8 cellular contexts compared by ENCODE assay signal in the genomic region with DNA sequence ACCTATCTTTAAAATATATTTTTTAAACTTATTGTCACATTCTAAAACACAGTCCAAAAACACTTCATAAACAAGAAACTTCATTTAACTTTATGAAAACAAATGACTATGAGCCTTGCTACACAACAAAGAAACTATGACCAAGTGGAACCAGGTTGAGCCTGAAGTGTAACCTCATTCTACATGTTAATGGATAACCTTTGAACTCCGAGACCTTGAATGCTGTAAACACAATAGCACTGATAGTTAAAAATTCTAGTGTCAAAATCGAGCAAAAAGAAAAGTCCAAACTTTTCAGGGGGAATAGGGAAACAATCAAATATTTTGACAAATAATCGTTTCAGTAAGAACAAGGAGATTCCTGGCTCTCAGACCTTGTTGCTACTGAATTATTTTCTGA. TPM values are rescaled to one million over a fixed set of nuclear protein-coding genes. Genes with fewer than 3 reads are reported as not detected.
DNase-seq lines count a peak whose midpoint lies in the region; ATAC-seq, FAIRE-seq and TF ChIP-seq lines count a peak whose summit lies in the region.
"Not testable (repeated sequence)": the region's sequence is repeated elsewhere in the genome, so short reads cannot be mapped to it uniquely, and the experiment has no call there.

No MANE protein-coding gene starts in this region.

- H3K9me3 Mint-ChIP-seq in CD14-positive monocyte; T-cell; activated naive CD8-positive, alpha-beta T cell (ENCODE audit: low read depth); neural progenitor cell; stimulated activated naive CD8-positive, alpha-beta T cell treated with anti-CD3 and anti-CD28 coated beads, Interleukin-15, amount 100 ng/mL, for 72 hours: not testable (repeated sequence)

- CTCF ChIA-PET in T-cell (lab: Charles Lee): interaction anchor here in 1 of 2 donors (1.6 kb wide), 1 partner anchor 14 kb away, joined by 6 read pairs; no protein-coding TSS in a partner anchor
- CTCF ChIA-PET in H1 (lab: Charles Lee; ENCODE audit: partially characterized antibody): not testable (repeated sequence)

- H2BK12ac ChIP-seq in H1 (ENCODE audit: low read depth, low read length): not testable (repeated sequence)

- H3K27ac ChIP-seq in HUES64 (ENCODE audit: low read depth, low read length): peak overlapping the region; percentile 95; the same call in 1 of the 2 replicates
- H3K27ac ChIP-seq in H1 (ENCODE audit: low read depth, low read length); neural progenitor cell: not testable (repeated sequence)

- H3K79me2 ChIP-seq in H1 (ENCODE audit: control insufficient read depth in 1 of 2, insufficient read depth in 2 of 2, low read length in 2 of 2): peaks cover 4 to 24% of the 10 kb centered on the region in 2 experiments; a peak in 3 of 4 replicates
- H3K79me2 ChIP-seq in neural progenitor cell (ENCODE audit: low read depth): peaks cover 27% of the 10 kb centered on the region

- peaks cover 44% of the 10 kb centered on the region for H3F3A ChIP-seq in neural progenitor cell (ENCODE audit: low read depth)

- WGBS in HUES64: no CpG with 5 or more reads among the region's 3 CpGs
- 33% methylated on average over 2 of the region's 3 CpGs; no CpG with 5 or more reads in 1 of the 2 experiments for WGBS in H1 (ENCODE audit: extremely low coverage in 1 of 2, insufficient coverage in 1 of 2, insufficient read length in 1 of 2, insufficient replicate concordance in 2 of 2, low coverage in 1 of 2, low lambda C conversion rate in 2 of 2, missing lambda C conversion rate in 1 of 2), 2 experiments

- not testable (repeated sequence) for DNase-seq in CD14-positive monocyte (ENCODE audit: low spot score); T-cell; H1 (ENCODE audit: low read depth in 1 of 2, low spot score in 2 of 2); neural progenitor cell (ENCODE audit: low spot score)
- peak; percentile 57 for DNase-seq in left kidney (ENCODE audit: low read depth, low spot score)
- DNase-seq in stimulated activated naive CD8-positive, alpha-beta T cell treated with anti-CD3 and anti-CD28 coated beads, Interleukin-15, amount 100 ng/mL, for 72 hours: peak in 1 of 2 donors; percentile 1

- not testable (repeated sequence) for H4K20me1 ChIP-seq in H1 (replicated peaks in 1 of 2; ENCODE audit: control insufficient read depth in 1 of 2, insufficient read depth in 2 of 2, low read length in 2 of 2); neural progenitor cell (ENCODE audit: low read depth)

- H3K4me1 ChIP-seq in HUES64 (ENCODE audit: insufficient read depth, low read length) (peaks cover 55% of the 10 kb centered on the region), H1 (replicated peaks in 1 of 4; ENCODE audit: control insufficient read depth in 3 of 4, insufficient read depth in 4 of 4, low read length in 3 of 4) (peaks cover 3 to 19% (median 10%) of the 10 kb centered on the region in 4 experiments), neural progenitor cell (peaks cover 42% of the 10 kb centered on the region)

- not testable (repeated sequence) for H2BK120ac ChIP-seq in H1 (replicated peaks; ENCODE audit: low read depth, low read length)

- H2BK15ac ChIP-seq in H1 (ENCODE audit: low read length): not testable (repeated sequence)

- not testable (repeated sequence) for H3K56ac ChIP-seq in H1 (replicated peaks; ENCODE audit: insufficient read length, low read depth, low read length)

- not testable (repeated sequence) for H3K14ac ChIP-seq in H1 (ENCODE audit: insufficient read length)

- TF ChIP-seq CTCF in CD14-positive monocyte (IDR thresholded peaks at IDR 0.05); H1 (IDR thresholded peaks at IDR 0.05; ENCODE audit: control extremely low read depth in 1 of 3, insufficient read depth in 1 of 3, low read depth in 1 of 3, low read length in 3 of 3); neural progenitor cell (IDR thresholded peaks at IDR 0.05): not testable (repeated sequence)

- H3K36me3 ChIP-seq in HUES64 (ENCODE audit: insufficient read depth, low read length); H1 (ENCODE audit: control insufficient read depth in 2 of 4, insufficient read depth in 4 of 4, low read length in 3 of 4); neural progenitor cell: not testable (repeated sequence)

- H4K8ac ChIP-seq in H1 (ENCODE audit: extremely low read depth, insufficient read depth, low read length): not testable (repeated sequence)

- not testable (repeated sequence) for H3K4ac ChIP-seq in H1 (replicated peaks; ENCODE audit: insufficient read length, low read depth, low read length)

- not testable (repeated sequence) for H3K9ac ChIP-seq in HUES64 (ENCODE audit: low read depth, low read length); H1 (replicated peaks in 1 of 4; ENCODE audit: extremely low read depth in 1 of 4, low read depth in 3 of 4, low read length in 3 of 4); neural progenitor cell

- intact Hi-C loops in CD14-positive monocyte (cut with micrococcal nuclease): loop anchor here in 1 of 2 donors (5.0 kb wide), 1 partner anchor 47 kb away; no protein-coding TSS in a partner anchor

- H3K79me1 ChIP-seq in H1 (ENCODE audit: low read depth, low read length): not testable (repeated sequence)

- H3K18ac ChIP-seq in H1 (ENCODE audit: extremely low read depth, low read length): not testable (repeated sequence)

- H3K4me3 Mint-ChIP-seq in CD14-positive monocyte: peak overlapping the region in 1 of 2 donors; percentile 65
- peak overlapping the region; percentile 71 to 77 (median 75) for H3K4me3 Mint-ChIP-seq in T-cell
- H3K4me3 Mint-ChIP-seq in activated naive CD8-positive, alpha-beta T cell: peak overlapping the region; percentile 82
- peak overlapping the region; percentile 54 for H3K4me3 Mint-ChIP-seq in neural progenitor cell
- H3K4me3 Mint-ChIP-seq in stimulated activated naive CD8-positive, alpha-beta T cell treated with anti-CD3 and anti-CD28 coated beads, Interleukin-15, amount 100 ng/mL, for 72 hours: peak overlapping the region; percentile 74 to 87

- TF ChIP-seq POLR2A in H1 (IDR thresholded peaks at IDR 0.05; ENCODE audit: control extremely low read depth in 1 of 2, low read depth in 2 of 2, low read length in 2 of 2): not testable (repeated sequence)

- ATAC-seq in T-cell (replicated peaks in 1 of 4); stimulated activated naive CD8-positive, alpha-beta T cell treated with anti-CD3 and anti-CD28 coated beads, Interleukin-15, amount 100 ng/mL, for 72 hours: not testable (repeated sequence)

- TF ChIP-seq RAD21 in H1 (IDR thresholded peaks at IDR 0.05 in 1 of 2, conservative IDR thresholded peaks at IDR 0.05 in 1 of 2; ENCODE audit: low read depth in 2 of 2, low read length in 2 of 2): not testable (repeated sequence)

- H3K4me1 Mint-ChIP-seq in CD14-positive monocyte (peaks cover 46% of the 10 kb centered on the region), T-cell (peaks cover 54 to 70% (median 58%) of the 10 kb centered on the region in 3 donors), neural progenitor cell (peaks cover 47% of the 10 kb centered on the region)
- peaks cover 64% of the 10 kb centered on the region for H3K4me1 Mint-ChIP-seq in activated naive CD8-positive, alpha-beta T cell (ENCODE audit: low read depth)
- H3K4me1 Mint-ChIP-seq in stimulated activated naive CD8-positive, alpha-beta T cell treated with anti-CD3 and anti-CD28 coated beads, Interleukin-15, amount 100 ng/mL, for 72 hours: peaks cover 48% of the 10 kb centered on the region

- not testable (repeated sequence) for H2AFZ ChIP-seq in H1 (ENCODE audit: low read length); neural progenitor cell (replicated peaks)

- not testable (repeated sequence) for H3K27me3 Mint-ChIP-seq in CD14-positive monocyte (ENCODE audit: low read depth in 3 of 3); T-cell; activated naive CD8-positive, alpha-beta T cell; neural progenitor cell (ENCODE audit: insufficient read depth, low read depth); stimulated activated naive CD8-positive, alpha-beta T cell treated with anti-CD3 and anti-CD28 coated beads, Interleukin-15, amount 100 ng/mL, for 72 hours

- H3K27ac Mint-ChIP-seq in CD14-positive monocyte (peak overlapping the region; percentile 46 to 92 (median 84)), T-cell (peak overlapping the region; percentile 97)
- H3K27ac Mint-ChIP-seq in activated naive CD8-positive, alpha-beta T cell: peak overlapping the region; percentile 91
- not testable (repeated sequence) for H3K27ac Mint-ChIP-seq in neural progenitor cell
- peak overlapping the region; percentile 68 to 95 for H3K27ac Mint-ChIP-seq in stimulated activated naive CD8-positive, alpha-beta T cell treated with anti-CD3 and anti-CD28 coated beads, Interleukin-15, amount 100 ng/mL, for 72 hours

- H4K91ac ChIP-seq in H1 (replicated peaks; ENCODE audit: insufficient read length, low read length): not testable (repeated sequence)

- not testable (repeated sequence) for H3K27me3 ChIP-seq in HUES64 (ENCODE audit: insufficient read depth, low read length); H1 (replicated peaks in 1 of 4; ENCODE audit: control insufficient read depth in 3 of 4, extremely low read depth in 1 of 4, insufficient read depth in 3 of 4, low read length in 3 of 4); neural progenitor cell

- POLR2A ChIA-PET in T-cell (lab: Charles Lee): interaction anchor here in 1 of 2 donors (0.6 to 3.0 kb wide), 3 partner anchors 14 to 256 kb away, joined by 3 to 25 read pairs (median 8); no protein-coding TSS in a partner anchor
- POLR2A ChIA-PET in H1 (lab: Charles Lee; ENCODE audit: partially characterized antibody): interaction anchor here (1.9 kb wide), 1 partner anchor 344 kb away, joined by 4 read pairs; no protein-coding TSS in a partner anchor

- H2BK5ac ChIP-seq in H1 (ENCODE audit: low read depth, low read length): not testable (repeated sequence)

- not testable (repeated sequence) for H4K5ac ChIP-seq in H1 (ENCODE audit: insufficient read length, low read depth, low read length)

- H3K9me3 ChIP-seq in HUES64 (ENCODE audit: insufficient read depth, low read depth, low read length); H1 (ENCODE audit: insufficient read depth in 2 of 2, low read depth in 1 of 2, low read length in 1 of 2); neural progenitor cell (ENCODE audit: low read depth): not testable (repeated sequence)

- not testable (repeated sequence) for H3K4me3 ChIP-seq in HUES64 (ENCODE audit: low read length); neural progenitor cell
- H3K4me3 ChIP-seq in H1 (ENCODE audit: extremely low read depth in 1 of 4, insufficient read depth in 2 of 4, low read depth in 3 of 4, low read length in 4 of 4): peak overlapping the region in 1 of 4 experiments; percentile 84; a peak in 1 of 8 replicates

- H3K23ac ChIP-seq in H1 (ENCODE audit: insufficient read length): not testable (repeated sequence)

- H3K4me2 ChIP-seq in H1 (ENCODE audit: insufficient read depth in 1 of 2, low read depth in 2 of 2, low read length in 2 of 2) (peak overlapping the region in 1 of 2 experiments; percentile 41; a peak in 1 of 4 replicates), neural progenitor cell (peak overlapping the region; percentile 90)

- not testable (repeated sequence) for H3K36me3 Mint-ChIP-seq in CD14-positive monocyte; T-cell; activated naive CD8-positive, alpha-beta T cell; neural progenitor cell

- TF ChIP-seq EP300 in H1 (IDR thresholded peaks at IDR 0.05; ENCODE audit: borderline replicate concordance in 1 of 2, low read depth in 2 of 2, low read length in 2 of 2): not testable (repeated sequence)

- H2AK5ac ChIP-seq in H1 (ENCODE audit: low read depth, low read length): not testable (repeated sequence)

- FAIRE-seq in H1 (lab: Jason Lieb, UNC): peak; percentile 24

- not testable (repeated sequence) for H3K23me2 ChIP-seq in H1 (ENCODE audit: low read depth, low read length)

- not testable (repeated sequence) for H2BK20ac ChIP-seq in H1 (ENCODE audit: low read length)

RNA-seq across cellular contexts. Expression of gene ZNF217, which starts 2.1 kb away (rescaled TPM):
- polyA plus RNA-seq in CD14-positive monocyte (10 to 100 TPM; 10.5 to 41.5 TPM), H1 (2011; rRNA removed) (14.3 and 15.3 TPM in 2 replicates)
- 33.1 TPM for polyA plus RNA-seq in HUES64 (2013, experiment 1 of 2)
- polyA plus RNA-seq in HUES64 (2013, experiment 2 of 2): 40.0 TPM
- total RNA-seq in T-cell (10 to 100 TPM; 57.6 to 92.4 (median 87.5) TPM), neural progenitor cell (ENCODE audit: low replicate concordance) (76.3 and 84.4 TPM in 2 replicates)
- 87.9 and 89.8 TPM in 2 replicates for total RNA-seq in H1 (2021; fragmentation: NEBNext Ultra II Directional; extraction: Animal tissue kit (Norgen Biotek cat#: 25700))
- 20.7 TPM for polyA plus RNA-seq in H1 (2011; cell fraction: cytosol; rRNA removed)
- 26.5 TPM for polyA plus RNA-seq in H1 (2011; cell fraction: nucleus; rRNA removed)
- 30.3 to 46.0 TPM (median 35.4 TPM) in 4 replicates for polyA plus RNA-seq in H1 (2012, experiment 1 of 2)
- polyA plus RNA-seq in H1 (2012, experiment 2 of 2): 3.0 TPM
- polyA plus RNA-seq in H1 (2013, experiment 1 of 2): 30.9 TPM
- 30.1 TPM for polyA plus RNA-seq in H1 (2013, experiment 2 of 2)
- polyA minus RNA-seq in H1 (2011; rRNA and poly(A)+ RNA removed): 73.4 and 80.4 TPM in 2 replicates
- polyA minus RNA-seq in H1 (2011; cell fraction: cytosol; rRNA and poly(A)+ RNA removed): 52.0 TPM
- 43.5 TPM for polyA minus RNA-seq in H1 (2011; cell fraction: nucleus; rRNA and poly(A)+ RNA removed)
